ENCODE assay signal across 15 cellular contexts in genomic region chr11:75159081-75159953, GRCh38. TPM values are rescaled to one million over a fixed set of nuclear protein-coding genes. Genes with fewer than 3 reads are reported as not detected.
DNase-seq lines count a peak whose midpoint lies in the region; ATAC-seq and TF ChIP-seq lines count a peak whose summit lies in the region.
"Had no signal": no experiment of that assay in that cellular context is flagged by ENCODE, and none has a peak within 500 bp of the region (broad histone marks: within the 10 kb centered on the region; RNA-seq: fewer than 3 reads in every experiment).

No MANE protein-coding gene starts in this region.

- no peaks in the 10 kb centered on the region for H3K9me3 Mint-ChIP-seq in endothelial cell (ENCODE audit: unreplicated experiment)

- intact Hi-C loops in mucosa of descending colon (cut with DNase I, micrococcal nuclease): no loop called here

- H3K36me3 Mint-ChIP-seq in endothelial cell (ENCODE audit: low read depth, unreplicated experiment): peaks cover 16% of the 10 kb centered on the region
- H3K36me3 Mint-ChIP-seq: CD14-positive monocyte had no signal

- H3K4me1 ChIP-seq in HUES48 (ENCODE audit: control insufficient read depth, insufficient read depth, low read length) (no peaks in the 10 kb centered on the region), mucosa of descending colon (ENCODE audit: low read depth) (peaks cover 50% of the 10 kb centered on the region)

- ATAC-seq in mucosa of descending colon (peak; percentile 86), HG03039 (IDR thresholded peaks at IDR 0.05; ENCODE audit: unreplicated experiment) (no peak), GM18868 (IDR thresholded peaks at IDR 0.05; ENCODE audit: unreplicated experiment) (no peak)

- H3K27ac Mint-ChIP-seq in endothelial cell (ENCODE audit: unreplicated experiment): peak overlapping the region; percentile 77
- H3K27ac Mint-ChIP-seq: CD14-positive monocyte had no signal

- peaks cover 62% of the 10 kb centered on the region for H3K4me1 Mint-ChIP-seq in endothelial cell (ENCODE audit: unreplicated experiment)

- H3K4me3 Mint-ChIP-seq in endothelial cell (ENCODE audit: unreplicated experiment): no peak overlapping the region
- H3K4me3 Mint-ChIP-seq: CD14-positive monocyte had no signal

- DNase-seq in endothelial cell (ENCODE audit: low spot score) (no peak), mucosa of descending colon (peak; percentile 70 to 82 (median 73)), ACHN (no peak)
- DNase-seq in activated CD8-positive, alpha-beta memory T cell treated with anti-CD3 and anti-CD28 coated beads, Interleukin-2, amount 50 U/mL, for 48 hours: no peak
- DNase-seq: activated naive CD4-positive, alpha-beta T cell treated with Interleukin-2 at 50 U/mL for 16 hours; brain microvascular endothelial cell; mesenchymal stem cell; NCI-H1930 had no signal

- H3K9ac ChIP-seq in HUES48 (ENCODE audit: low read depth, low read length): no peak overlapping the region

- H3K4me3 ChIP-seq in HUES48 (ENCODE audit: low read depth, low read length) (no peak overlapping the region), mucosa of descending colon (no peak overlapping the region)
- H3K4me3 ChIP-seq: SJSA1 had no signal

- H3K27me3 ChIP-seq in HUES48 (ENCODE audit: control insufficient read depth, insufficient read depth, low read length): no peaks in the 10 kb centered on the region
- H3K27me3 ChIP-seq: SJSA1 had no signal

- H3K27me3 Mint-ChIP-seq in endothelial cell (ENCODE audit: unreplicated experiment): peaks cover 14% of the 10 kb centered on the region

- no peaks in the 10 kb centered on the region for H3K9me3 ChIP-seq in HUES48 (ENCODE audit: control insufficient read depth, insufficient read depth, low read length)
- H3K9me3 ChIP-seq in mucosa of descending colon: no peaks in the 10 kb centered on the region
- H3K9me3 ChIP-seq: SJSA1 had no signal

- TF ChIP-seq CTCF in endothelial cell (IDR thresholded peaks at IDR 0.05; ENCODE audit: unreplicated experiment) (no peak), mucosa of descending colon (IDR thresholded peaks at IDR 0.05) (no peak)

- H3K36me3 ChIP-seq in HUES48 (ENCODE audit: control insufficient read depth, insufficient read depth, low read length) (no peaks in the 10 kb centered on the region), mucosa of descending colon (ENCODE audit: low read depth) (no peaks in the 10 kb centered on the region)
- H3K36me3 ChIP-seq: brain microvascular endothelial cell, SJSA1 had no signal

- in situ Hi-C loops in ACHN (cut with HindIII; ENCODE audit: low pct_ligation_motif_present, low pct_unique_long_range_greater_than_20kb, low sequenced_read_pairs): no loop called here

- H3K27ac ChIP-seq in HUES48 (ENCODE audit: low read depth, low read length) (peak overlapping the region; percentile 68), temporal lobe (ENCODE audit: low read depth, low read length) (peak overlapping the region; percentile 75)
- H3K27ac ChIP-seq: brain microvascular endothelial cell, SJSA1 had no signal

RNA-seq across cellular contexts. Expression of gene SLCO2B1, which starts 8.4 kb away (rescaled TPM):
- 3.5 TPM for total RNA-seq in endothelial cell (ENCODE audit: unreplicated experiment)
- total RNA-seq in mucosa of descending colon: 10 to 100 TPM; 65.6 to 93.0 (median 73.1) TPM
- 10.3 TPM for total RNA-seq in temporal lobe
- total RNA-seq: H4 had no signal

Comparison
In these comparisons a context has a peak if more than half of its experiments do, and no peak if none do; other contexts are left out.
1. DNase-seq: peak in mucosa of descending colon (3 of 3); none in endothelial cell (single experiment), ACHN (single experiment) and activated CD8-positive, alpha-beta memory T cell treated with anti-CD3 and anti-CD28 coated beads, Interleukin-2, amount 50 U/mL, for 48 hours (single experiment).